8 cellular contexts compared by ENCODE assay signal in the genomic region with DNA sequence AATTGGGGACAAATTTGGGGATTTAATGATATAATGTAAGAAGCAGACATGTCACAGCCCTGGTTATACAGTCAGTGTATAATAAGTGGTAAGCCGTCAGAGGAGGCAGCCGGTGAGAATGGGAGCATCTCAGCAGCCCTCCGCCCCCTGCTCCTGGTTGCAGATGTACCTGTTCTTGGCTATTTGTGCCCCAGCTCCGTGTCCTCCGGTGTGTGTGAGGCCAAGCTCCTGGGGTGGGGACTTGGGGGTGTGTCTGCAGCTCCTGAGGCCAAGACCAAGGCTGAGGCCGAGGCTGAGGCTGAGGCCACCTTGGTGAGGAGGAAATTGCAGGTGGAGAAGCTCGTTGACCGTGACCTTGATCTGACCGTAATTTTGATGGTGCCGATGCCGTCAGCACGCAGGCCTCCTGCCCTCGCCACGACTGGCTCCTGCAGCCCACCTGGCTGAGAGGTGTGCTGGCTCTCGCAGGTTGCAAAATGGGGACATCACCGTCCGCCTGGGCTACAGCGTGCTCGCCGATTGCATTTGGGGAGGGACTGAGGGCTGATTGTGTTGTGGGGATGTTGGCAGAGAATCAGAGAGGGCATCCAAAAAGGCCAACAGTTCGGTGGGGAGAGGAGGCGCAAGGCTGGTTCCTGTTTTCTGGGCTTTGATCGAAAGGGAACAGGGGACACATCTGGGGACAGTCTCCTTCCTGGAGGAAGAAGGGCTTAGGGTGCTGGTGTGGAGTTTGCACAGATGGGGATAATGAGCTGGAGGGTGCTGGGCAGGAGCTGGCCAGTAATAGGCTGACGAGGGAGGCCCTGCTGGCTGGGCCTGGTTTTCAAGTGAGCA.
A peak's percentile ranks its signal among the peaks of the same experiment; 100 is the strongest.
DNase-seq lines count a peak whose midpoint lies in the region; ATAC-seq and TF ChIP-seq lines count a peak whose summit lies in the region.

No MANE protein-coding gene starts in this region.

- ATAC-seq in stimulated activated effector memory CD8-positive, alpha-beta T cell treated with anti-CD3 and anti-CD28 coated beads, Interleukin-12 subunit alpha, Interleukin-12 subunit beta, amount 100 ng/mL, for 72 hours: no peak
- ATAC-seq in GM18867 (IDR thresholded peaks at IDR 0.05; ENCODE audit: unreplicated experiment): no peak

- peaks cover 12% of the 10 kb centered on the region for H3K27me3 Mint-ChIP-seq in HFFc6 (ENCODE audit: insufficient read depth)

- H3K9me3 Mint-ChIP-seq in HFFc6: no peaks in the 10 kb centered on the region
- H3K9me3 Mint-ChIP-seq in stimulated activated effector memory CD8-positive, alpha-beta T cell treated with anti-CD3 and anti-CD28 coated beads, Interleukin-12 subunit alpha, Interleukin-12 subunit beta, amount 100 ng/mL, for 72 hours: no peaks in the 10 kb centered on the region

- DNase-seq in HFFc6 (no peak), WERI-Rb-1 (peak; percentile 60), NCI-H146 treated with DMSO at 0.1 percent for 48 hours (lab: John Stamatoyannopoulos, UW; ENCODE audit: unreplicated experiment) (no peak), NCI-H2171 treated with DMSO at 0.1 percent for 48 hours (lab: John Stamatoyannopoulos, UW) (no peak)
- DNase-seq in stimulated activated effector memory CD8-positive, alpha-beta T cell treated with anti-CD3 and anti-CD28 coated beads, Interleukin-12 subunit alpha, Interleukin-12 subunit beta, amount 100 ng/mL, for 72 hours (ENCODE audit: low spot score in 2 of 2): no peak
- no peak for DNase-seq in central memory CD4-positive, alpha-beta T cell

- no peaks in the 10 kb centered on the region for H3K27me3 ChIP-seq in WERI-Rb-1 (ENCODE audit: insufficient read depth, low read depth, severe bottlenecking)
- H3K27me3 ChIP-seq in iPS-15b (ENCODE audit: control insufficient read depth, insufficient read depth, low read length): no peaks in the 10 kb centered on the region

- peak overlapping the region; percentile 97 for H3K27ac Mint-ChIP-seq in HFFc6
- peak overlapping the region; percentile 46 for H3K27ac Mint-ChIP-seq in stimulated activated effector memory CD8-positive, alpha-beta T cell treated with anti-CD3 and anti-CD28 coated beads, Interleukin-12 subunit alpha, Interleukin-12 subunit beta, amount 100 ng/mL, for 72 hours

- H3K4me3 ChIP-seq in WERI-Rb-1 (ENCODE audit: low read depth, low read length): no peak overlapping the region
- H3K4me3 ChIP-seq in iPS-15b (ENCODE audit: low read depth, low read length): no peak overlapping the region

- H3K4me1 ChIP-seq in iPS-15b (ENCODE audit: control insufficient read depth, insufficient read depth, low read length): peaks cover 18% of the 10 kb centered on the region

- H3K36me3 Mint-ChIP-seq in HFFc6 (ENCODE audit: low read depth): no peaks in the 10 kb centered on the region
- peaks cover 19% of the 10 kb centered on the region for H3K36me3 Mint-ChIP-seq in stimulated activated effector memory CD8-positive, alpha-beta T cell treated with anti-CD3 and anti-CD28 coated beads, Interleukin-12 subunit alpha, Interleukin-12 subunit beta, amount 100 ng/mL, for 72 hours

- H3K4me3 Mint-ChIP-seq in HFFc6: no peak overlapping the region
- H3K4me3 Mint-ChIP-seq in stimulated activated effector memory CD8-positive, alpha-beta T cell treated with anti-CD3 and anti-CD28 coated beads, Interleukin-12 subunit alpha, Interleukin-12 subunit beta, amount 100 ng/mL, for 72 hours: no peak overlapping the region

- peak overlapping the region; percentile 60 for H3K9ac ChIP-seq in iPS-15b (ENCODE audit: low read depth, low read length)

- H3K4me1 Mint-ChIP-seq in HFFc6 (ENCODE audit: low read depth): peaks cover 95% of the 10 kb centered on the region
- H3K4me1 Mint-ChIP-seq in stimulated activated effector memory CD8-positive, alpha-beta T cell treated with anti-CD3 and anti-CD28 coated beads, Interleukin-12 subunit alpha, Interleukin-12 subunit beta, amount 100 ng/mL, for 72 hours: peaks cover 72% of the 10 kb centered on the region

- H3K36me3 ChIP-seq in WERI-Rb-1 (peaks cover 42% of the 10 kb centered on the region), iPS-15b (ENCODE audit: control insufficient read depth, insufficient read depth, low read length) (no peaks in the 10 kb centered on the region)

- no peak for TF ChIP-seq CTCF in HFFc6 (IDR thresholded peaks at IDR 0.05)
- no peak for TF ChIP-seq CTCF in WERI-Rb-1 (IDR thresholded peaks at IDR 0.05; ENCODE audit: low read depth, low read length)

- H3K9me3 ChIP-seq in WERI-Rb-1 (ENCODE audit: severe bottlenecking) (no peaks in the 10 kb centered on the region), iPS-15b (ENCODE audit: control insufficient read depth, insufficient read depth, low read length) (no peaks in the 10 kb centered on the region)

- H3K27ac ChIP-seq in WERI-Rb-1: peak overlapping the region; percentile 53
